ENCODE assay signal across 2 cellular contexts in genomic region chr7:16035392-16035791, GRCh38.
A peak's percentile ranks its signal among the peaks of the same experiment; 100 is the strongest.
TF ChIP-seq lines count a peak whose summit lies in the region.

No MANE protein-coding gene starts in this region.

TF ChIP-seq in SK-N-SH treated with all-trans-retinoic acid at 6 μM for 48 hours, 23 proteins besides CTCF, POLR2A, EP300 and RAD21 (continued from another document):
- TF ChIP-seq BACH2 (CRISPR knock-in tag; IDR thresholded peaks at IDR 0.05; ENCODE audit: borderline replicate concordance): no peak
- TF ChIP-seq ZC3H10 (CRISPR knock-in tag; IDR thresholded peaks at IDR 0.05): no peak
- TF ChIP-seq, protein P1, sequence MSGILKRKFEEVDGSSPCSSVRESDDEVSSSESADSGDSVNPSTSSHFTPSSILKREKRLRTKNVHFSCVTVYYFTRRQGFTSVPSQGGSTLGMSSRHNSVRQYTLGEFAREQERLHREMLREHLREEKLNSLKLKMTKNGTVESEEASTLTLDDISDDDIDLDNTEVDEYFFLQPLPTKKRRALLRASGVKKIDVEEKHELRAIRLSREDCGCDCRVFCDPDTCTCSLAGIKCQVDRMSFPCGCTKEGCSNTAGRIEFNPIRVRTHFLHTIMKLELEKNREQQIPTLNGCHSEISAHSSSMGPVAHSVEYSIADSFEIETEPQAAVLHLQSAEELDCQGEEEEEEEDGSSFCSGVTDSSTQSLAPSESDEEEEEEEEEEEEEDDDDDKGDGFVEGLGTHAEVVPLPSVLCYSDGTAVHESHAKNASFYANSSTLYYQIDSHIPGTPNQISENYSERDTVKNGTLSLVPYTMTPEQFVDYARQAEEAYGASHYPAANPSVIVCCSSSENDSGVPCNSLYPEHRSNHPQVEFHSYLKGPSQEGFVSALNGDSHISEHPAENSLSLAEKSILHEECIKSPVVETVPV (CRISPR knock-in tag; IDR thresholded peaks at IDR 0.05): no peak
- no peak for TF ChIP-seq PPARA (CRISPR knock-in tag; IDR thresholded peaks at IDR 0.05; ENCODE audit: borderline replicate concordance)
- no peak for TF ChIP-seq ZFP3 (CRISPR knock-in tag; IDR thresholded peaks at IDR 0.05)
- TF ChIP-seq ZFP30 (CRISPR knock-in tag; IDR thresholded peaks at IDR 0.05): no peak

TF ChIP-seq in K562, 482 proteins besides CTCF, POLR2A, EP300 and RAD21 (continued from another document):
- TF ChIP-seq MAFG (tag; conservative IDR thresholded peaks at IDR 0.05) (peak; percentile 75), GTF2B (IDR thresholded peaks at IDR 0.05; ENCODE audit: extremely low read depth, insufficient read length) (no peak), SLC30A9 (CRISPR knock-in tag; IDR thresholded peaks at IDR 0.05) (no peak), ZNF316 (IDR thresholded peaks at IDR 0.05) (peak; percentile 89), MAFF (IDR thresholded peaks at IDR 0.05; ENCODE audit: low read length) (peak; percentile 62), C11orf30 (IDR thresholded peaks at IDR 0.05; ENCODE audit: low read depth) (peak; percentile 74), PKNOX1 (IDR thresholded peaks at IDR 0.05) (peak; percentile 32; the same call in 1 of the 2 replicates)
